16 cellular contexts compared by ENCODE assay signal in genomic region chr14:37089410-37089809, GRCh38.
"Had no signal": no experiment of that assay in that cellular context is flagged by ENCODE, and none has a peak within 500 bp of the region (broad histone marks: within the 10 kb centered on the region; RNA-seq: fewer than 3 reads in every experiment).

No MANE protein-coding gene starts in this region.

- DNase-seq: activated CD4-positive, CD25-positive, alpha-beta regulatory T cell treated with anti-CD3 and anti-CD28 coated beads, Interleukin-2, amount 50 U/mL, for 72 hours; activated CD8-positive, alpha-beta memory T cell treated with anti-CD3 and anti-CD28 coated beads for 24 hours; activated effector memory CD4-positive, alpha-beta T cell treated with anti-CD3 and anti-CD28 coated beads, Interleukin-2, amount 50 U/mL, for 16 hours; activated T-cell treated with anti-CD3 and anti-CD28 coated beads, Interleukin-2, amount 50 U/mL, for 72 hours; adrenal gland; effector CD4-positive, alpha-beta T cell; gastrocnemius medialis; heart left ventricle; natural killer cell; sigmoid colon; stimulated activated CD4-positive, alpha-beta T cell treated with anti-CD3 and anti-CD28 coated beads, Interleukin-4, amount 100 ng/mL, for 4 hours; upper lobe of left lung had no signal

- H3K27me3 ChIP-seq: adrenal gland, gastrocnemius medialis, heart left ventricle, neutrophil, sigmoid colon, upper lobe of left lung had no signal

- ATAC-seq: activated T-cell treated with anti-CD3 and anti-CD28 coated beads, Interleukin-2, amount 50 U/mL, for 72 hours; esophagus mucosa; gastrocnemius medialis; heart left ventricle; natural killer cell; stimulated activated memory B cell treated with anti-CD40 and anti-IgM and Interleukin-4, amounts not matched to agents 10 μg/mL and 1 μg/mL and 100 μg/mL, for 72 hours had no signal

- H3K36me3 ChIP-seq: adrenal gland, gastrocnemius medialis, heart left ventricle, neutrophil, sigmoid colon, thoracic aorta, upper lobe of left lung had no signal

- H3K4me3 ChIP-seq: adrenal gland, gastrocnemius medialis, heart left ventricle, sigmoid colon, thoracic aorta, upper lobe of left lung had no signal

- H3K27ac ChIP-seq: adrenal gland, gastrocnemius medialis, heart left ventricle, neutrophil, sigmoid colon, thoracic aorta, upper lobe of left lung had no signal

- H3K9me3 ChIP-seq: adrenal gland, gastrocnemius medialis, heart left ventricle, neutrophil, sigmoid colon, thoracic aorta, upper lobe of left lung had no signal

- H3K4me1 ChIP-seq: adrenal gland, gastrocnemius medialis, heart left ventricle, upper lobe of left lung had no signal
